Comparison of ENCODE assay signal across 2 cellular contexts in the genomic region with DNA sequence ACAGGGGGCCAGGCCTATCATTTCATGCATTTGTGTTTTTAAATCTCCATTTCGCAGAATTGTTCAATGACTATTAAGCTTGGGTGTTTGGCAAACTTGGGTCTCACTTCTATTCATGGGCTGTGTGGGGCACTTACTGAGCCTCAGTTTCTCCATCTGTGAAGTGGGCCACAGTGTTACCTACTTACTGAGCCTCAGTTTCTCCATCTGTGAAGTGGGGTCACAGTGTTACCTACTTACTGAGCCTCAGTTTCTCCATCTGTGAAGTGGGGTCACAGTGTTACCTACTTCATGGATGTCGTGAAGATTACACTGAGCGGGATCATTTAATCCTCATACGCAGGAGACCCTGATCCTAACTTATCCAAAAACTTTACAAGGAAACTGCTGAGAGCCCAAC.
A peak's percentile ranks its signal among the peaks of the same experiment; 100 is the strongest.
TF ChIP-seq lines count a peak whose summit lies in the region.

No MANE protein-coding gene starts in this region.

TF ChIP-seq in HCT116, 20 proteins besides CTCF, POLR2A, EP300 and RAD21:
- TF ChIP-seq ELF1 (IDR thresholded peaks at IDR 0.05; ENCODE audit: borderline replicate concordance, low read depth) (no peak), MAX (IDR thresholded peaks at IDR 0.05) (no peak), ZFX (IDR thresholded peaks at IDR 0.05) (no peak), EGR1 (IDR thresholded peaks at IDR 0.05; ENCODE audit: low read depth) (no peak), ATF3 (IDR thresholded peaks at IDR 0.05) (no peak), SP1 (IDR thresholded peaks at IDR 0.05; ENCODE audit: low read depth) (no peak), ZNF274 (IDR thresholded peaks at IDR 0.05; ENCODE audit: low read depth, low read length) (no peak), EZH2phosphoT487 (IDR thresholded peaks at IDR 0.05; ENCODE audit: borderline replicate concordance) (no peak), YY1 (IDR thresholded peaks at IDR 0.05; ENCODE audit: extremely low read depth, insufficient replicate concordance, low read depth, low read length) (no peak), POLR2AphosphoS5 (IDR thresholded peaks at IDR 0.05; ENCODE audit: low read depth, low read length) (no peak), EZH2 (IDR thresholded peaks at IDR 0.05) (no peak), JUND (IDR thresholded peaks at IDR 0.05) (no peak), SIN3A (IDR thresholded peaks at IDR 0.05; ENCODE audit: low read depth) (no peak), CBX3 (IDR thresholded peaks at IDR 0.05; ENCODE audit: low read depth) (no peak), TCF7L2 (IDR thresholded peaks at IDR 0.05; ENCODE audit: borderline replicate concordance, extremely low read depth, insufficient read depth, insufficient read length) (no peak), CEBPB (IDR thresholded peaks at IDR 0.05; ENCODE audit: low read depth) (no peak)
- TF ChIP-seq, protein P1, sequence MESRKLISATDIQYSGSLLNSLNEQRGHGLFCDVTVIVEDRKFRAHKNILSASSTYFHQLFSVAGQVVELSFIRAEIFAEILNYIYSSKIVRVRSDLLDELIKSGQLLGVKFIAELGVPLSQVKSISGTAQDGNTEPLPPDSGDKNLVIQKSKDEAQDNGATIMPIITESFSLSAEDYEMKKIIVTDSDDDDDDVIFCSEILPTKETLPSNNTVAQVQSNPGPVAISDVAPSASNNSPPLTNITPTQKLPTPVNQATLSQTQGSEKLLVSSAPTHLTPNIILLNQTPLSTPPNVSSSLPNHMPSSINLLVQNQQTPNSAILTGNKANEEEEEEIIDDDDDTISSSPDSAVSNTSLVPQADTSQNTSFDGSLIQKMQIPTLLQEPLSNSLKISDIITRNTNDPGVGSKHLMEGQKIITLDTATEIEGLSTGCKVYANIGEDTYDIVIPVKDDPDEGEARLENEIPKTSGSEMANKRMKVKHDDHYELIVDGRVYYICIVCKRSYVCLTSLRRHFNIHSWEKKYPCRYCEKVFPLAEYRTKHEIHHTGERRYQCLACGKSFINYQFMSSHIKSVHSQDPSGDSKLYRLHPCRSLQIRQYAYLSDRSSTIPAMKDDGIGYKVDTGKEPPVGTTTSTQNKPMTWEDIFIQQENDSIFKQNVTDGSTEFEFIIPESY (IDR thresholded peaks at IDR 0.05; ENCODE audit: extremely low read depth, insufficient replicate concordance, low read length) = no peak
TF ChIP-seq in HCT116: peak in this region for 0.

TF ChIP-seq in K562, 482 proteins besides CTCF, POLR2A, EP300 and RAD21:
- TF ChIP-seq, protein P2, sequence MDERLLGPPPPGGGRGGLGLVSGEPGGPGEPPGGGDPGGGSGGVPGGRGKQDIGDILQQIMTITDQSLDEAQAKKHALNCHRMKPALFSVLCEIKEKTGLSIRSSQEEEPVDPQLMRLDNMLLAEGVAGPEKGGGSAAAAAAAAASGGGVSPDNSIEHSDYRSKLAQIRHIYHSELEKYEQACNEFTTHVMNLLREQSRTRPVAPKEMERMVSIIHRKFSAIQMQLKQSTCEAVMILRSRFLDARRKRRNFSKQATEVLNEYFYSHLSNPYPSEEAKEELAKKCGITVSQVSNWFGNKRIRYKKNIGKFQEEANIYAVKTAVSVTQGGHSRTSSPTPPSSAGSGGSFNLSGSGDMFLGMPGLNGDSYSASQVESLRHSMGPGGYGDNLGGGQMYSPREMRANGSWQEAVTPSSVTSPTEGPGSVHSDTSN (CRISPR knock-in tag; IDR thresholded peaks at IDR 0.05; ENCODE audit: low read depth) = no peak
- TF ChIP-seq, protein P2 (tag; conservative IDR thresholded peaks at IDR 0.05; ENCODE audit: low read depth) = no peak
- peak; percentile 55; the same call in 1 of the 2 replicates for TF ChIP-seq SMARCA5 (IDR thresholded peaks at IDR 0.05)
- 0 out of 2 replicates have a peak, but pooled peaks have one; percentile 29 for TF ChIP-seq BCOR (IDR thresholded peaks at IDR 0.05)
- no peak for TF ChIP-seq NELFE (IDR thresholded peaks at IDR 0.05; ENCODE audit: insufficient read depth, insufficient read length)
- TF ChIP-seq ADNP (tag; IDR thresholded peaks at IDR 0.05) = peak; percentile 43; the same call in 1 of the 2 replicates
- peak; percentile 73 for TF ChIP-seq RBM25 (IDR thresholded peaks at IDR 0.05; ENCODE audit: low read depth, low read length, severe bottlenecking)
